In genomic region chr15:100383302-100384107, GRCh38 we compare ENCODE assay signal across 10 cellular contexts. TPM values are rescaled to one million over a fixed set of nuclear protein-coding genes. Genes with fewer than 3 reads are reported as not detected.
DNase-seq lines count a peak whose midpoint lies in the region; ATAC-seq and TF ChIP-seq lines count a peak whose summit lies in the region.
"Had no signal": no experiment of that assay in that cellular context is flagged by ENCODE, and none has a peak within 500 bp of the region (broad histone marks: within the 10 kb centered on the region; RNA-seq: fewer than 3 reads in every experiment).

No MANE protein-coding gene starts in this region.

- no peak for TF ChIP-seq EP300 in esophagus muscularis mucosa (IDR thresholded peaks at IDR 0.05)

- H3K4me1 ChIP-seq in DND-41 (ENCODE audit: insufficient read depth, low read length), result no peaks in the 10 kb centered on the region
- H3K4me1 ChIP-seq in esophagus muscularis mucosa, result no peaks in the 10 kb centered on the region
- H3K4me1 ChIP-seq: HAP-1 had no signal

- H3K27me3 ChIP-seq in DND-41 (ENCODE audit: insufficient read depth, low read length, poor library complexity) (no peaks in the 10 kb centered on the region), esophagus muscularis mucosa (no peaks in the 10 kb centered on the region)

- H3K9ac ChIP-seq in DND-41 (ENCODE audit: low read depth, low read length), result no peak overlapping the region

- H3K9me3 ChIP-seq in DND-41 (ENCODE audit: insufficient read depth, low read length, severe bottlenecking) (peaks cover 36% of the 10 kb centered on the region), esophagus muscularis mucosa (peaks cover 0 to 40% (median 27%) of the 10 kb centered on the region in 4 donors)
- H3K9me3 ChIP-seq: HAP-1 had no signal

- H3K27ac ChIP-seq in 22Rv1 (no peak overlapping the region), DND-41 (ENCODE audit: low read length) (no peak overlapping the region), esophagus muscularis mucosa (replicated peaks in 1 of 4) (no peak overlapping the region)

- DNase-seq in DND-41 (peak; percentile 15), NOMO-1 treated with DMSO at 0.1 percent for 48 hours (lab: John Stamatoyannopoulos, UW; ENCODE audit: unreplicated experiment) (peak; percentile 30), esophagus muscularis mucosa (ENCODE audit: extremely low spot score) (no peak), sciatic nerve (ENCODE audit: low spot score) (no peak), 8988T (no peak), mesenteric fat pad (ENCODE audit: low spot score) (no peak)
- DNase-seq: activated naive CD8-positive, alpha-beta T cell treated with anti-CD3 and anti-CD28 coated beads, Interleukin-2, amount 10 ng/mL, durations not matched to agents 7 days and 5 days had no signal

- TF ChIP-seq CTCF in 22Rv1 (IDR thresholded peaks at IDR 0.05), result peak; percentile 37
- TF ChIP-seq CTCF in DND-41 (IDR thresholded peaks at IDR 0.05; ENCODE audit: borderline replicate concordance, extremely low read depth, low read length, poor library complexity, severe bottlenecking), result peak; percentile 59
- TF ChIP-seq CTCF in esophagus muscularis mucosa (IDR thresholded peaks at IDR 0.05), result peak; percentile 46 to 58 (median 47)

- no peak overlapping the region; the same call in 1 of the 2 replicates for H2AFZ ChIP-seq in DND-41 (ENCODE audit: low read depth, low read length)

- H3K4me2 ChIP-seq in DND-41 (ENCODE audit: insufficient read depth, low read length), result no peak overlapping the region

- TF ChIP-seq POLR2A in esophagus muscularis mucosa (IDR thresholded peaks at IDR 0.05; ENCODE audit: low read depth), result no peak

- ATAC-seq in DND-41 (ENCODE audit: insufficient read depth, low read depth), result no peak
- ATAC-seq in sciatic nerve, result peak; percentile 67
- ATAC-seq in HG02623 (IDR thresholded peaks at IDR 0.05; ENCODE audit: unreplicated experiment), result no peak

- no peaks in the 10 kb centered on the region for H3K79me2 ChIP-seq in DND-41 (ENCODE audit: insufficient read depth, low read length)

- H3K36me3 ChIP-seq in DND-41 (ENCODE audit: insufficient read depth, low read length) (no peaks in the 10 kb centered on the region), esophagus muscularis mucosa (peaks cover 0 to 10% (median 0%) of the 10 kb centered on the region in 4 donors)
- H3K36me3 ChIP-seq: HAP-1 had no signal

- no peaks in the 10 kb centered on the region for H4K20me1 ChIP-seq in DND-41 (ENCODE audit: insufficient read depth, low read length)

- H3K4me3 ChIP-seq in DND-41 (ENCODE audit: low read depth in 1 of 2, low read length in 2 of 2) (no peak overlapping the region), esophagus muscularis mucosa (no peak overlapping the region)
- H3K4me3 ChIP-seq: HAP-1 had no signal

- 31% methylated on average over 3 of the region's 3 CpGs for WGBS in esophagus muscularis mucosa

- intact Hi-C loops in esophagus muscularis mucosa (cut with DNase I), result loop anchor here (5.0 kb wide), 1 partner anchor 36 kb away; no protein-coding TSS in a partner anchor
- intact Hi-C loops in sciatic nerve (cut with DNase I), result loop anchor here (5.0 kb wide), 1 partner anchor 1276 kb away; the partner anchor contains the start of gene SYNM

RNA-seq across cellular contexts. Expression of gene ADAMTS17, which starts 41.7 kb away (rescaled TPM):
- total RNA-seq in esophagus muscularis mucosa (10 to 100 TPM in 1 of 4 donors, 1 to 10 TPM in 3; 5.3 to 12.0 (median 6.6) TPM), sciatic nerve (2.3 TPM), mesenteric fat pad (2.3 TPM)

Comparison
In these comparisons a context has a peak if more than half of its experiments do, and no peak if none do; other contexts are left out.
1. DNase-seq: peak in DND-41 (single experiment) and NOMO-1 treated with DMSO at 0.1 percent for 48 hours (single experiment); none in esophagus muscularis mucosa (single experiment), sciatic nerve (single experiment), 8988T (single experiment) and mesenteric fat pad (single experiment).
2. Peak in every context shown above with its lines, with median percentiles within 50 percentile points of each other: CTCF ChIP-seq.